8 cellular contexts compared by ENCODE assay signal in genomic region chr3:155995525-155996370, GRCh38.
DNase-seq lines count a peak whose midpoint lies in the region; ATAC-seq and TF ChIP-seq lines count a peak whose summit lies in the region.

No MANE protein-coding gene starts in this region.

- TF ChIP-seq CTCF in type B pancreatic cell (conservative IDR thresholded peaks at IDR 0.05): peak; percentile 79

- ATAC-seq in stimulated activated naive CD8-positive, alpha-beta T cell treated with anti-CD3 and anti-CD28 coated beads, Interleukin-15, Interleukin-2, amounts not matched to agents 100 U/mL and 50 U/mL, for 24 hours: no peak
- no peak for ATAC-seq in HG03196 (IDR thresholded peaks at IDR 0.05; ENCODE audit: unreplicated experiment)

- peaks cover 5% of the 10 kb centered on the region for H3K4me1 Mint-ChIP-seq in type B pancreatic cell (ENCODE audit: unreplicated experiment)

- H3K36me3 Mint-ChIP-seq in type B pancreatic cell: no peaks in the 10 kb centered on the region

- peaks cover 6% of the 10 kb centered on the region for H3K27me3 Mint-ChIP-seq in type B pancreatic cell

- H3K27ac Mint-ChIP-seq in type B pancreatic cell: no peak overlapping the region

- no peak overlapping the region for H3K4me3 Mint-ChIP-seq in type B pancreatic cell

- no peaks in the 10 kb centered on the region for H3K9me3 Mint-ChIP-seq in type B pancreatic cell

- DNase-seq in EL: peak; percentile 51
- DNase-seq in LHCN-M2 (ENCODE audit: low read depth): peak; percentile 39
- peak; percentile 56 for DNase-seq in RPMI7951 (ENCODE audit: low read depth)
- DNase-seq in fibroblast of peridontal ligament (ENCODE audit: extremely low read depth): peak; percentile 80
- no peak for DNase-seq in type B pancreatic cell (ENCODE audit: extremely low spot score, unreplicated experiment)
- DNase-seq in stimulated activated naive CD8-positive, alpha-beta T cell treated with anti-CD3 and anti-CD28 coated beads, Interleukin-15, Interleukin-2, amounts not matched to agents 100 U/mL and 50 U/mL, for 24 hours: no peak
- no peak for DNase-seq in NK-92 (lab: John Stamatoyannopoulos, UW; ENCODE audit: unreplicated experiment)

Comparison
In these comparisons a context has a peak if more than half of its experiments do, and no peak if none do; other contexts are left out.
1. DNase-seq: peak in EL (single experiment), LHCN-M2 (single experiment), RPMI7951 (single experiment) and fibroblast of peridontal ligament (single experiment); none in type B pancreatic cell (single experiment), stimulated activated naive CD8-positive, alpha-beta T cell treated with anti-CD3 and anti-CD28 coated beads, Interleukin-15, Interleukin-2, amounts not matched to agents 100 U/mL and 50 U/mL, for 24 hours (single experiment) and NK-92 (single experiment).